18 cellular contexts compared by ENCODE assay signal in genomic region chr1:147496044-147496443, GRCh38.
"Had no signal": no experiment of that assay in that cellular context is flagged by ENCODE, and none has a peak within 500 bp of the region (broad histone marks: within the 10 kb centered on the region; RNA-seq: fewer than 3 reads in every experiment).

No MANE protein-coding gene starts in this region.

- H3K9me3 ChIP-seq: MG63, Peyer's patch had no signal

- DNase-seq: activated CD4-positive, alpha-beta T cell treated with anti-CD3 and anti-CD28 coated beads, Interleukin-2, amount 10 ng/mL, durations not matched to agents 24 days and 14 days; activated CD4-positive, alpha-beta T cell treated with anti-CD3 and anti-CD28 coated beads, Interleukin-2, amount 50 U/mL, for 4 hours; activated gamma-delta T cell; activated naive CD4-positive, alpha-beta T cell treated with Interleukin-2 at 50 U/mL for 16 hours; activated naive CD8-positive, alpha-beta T cell treated with anti-CD3 and anti-CD28 coated beads, Interleukin-2, amount 10 ng/mL, durations not matched to agents 7 days and 5 days; activated T-cell treated with anti-CD3 and anti-CD28 coated beads, Interleukin-2, amount 50 U/mL, for 1 hour; central memory CD4-positive, alpha-beta T cell; KG1; NCI-H1048; NCI-H1436 treated with DMSO at 0.1 percent for 48 hours; NCI-H1694 treated with DMSO at 0.1 percent for 48 hours; NCI-H524 treated with DMSO at 0.1 percent for 48 hours; Peyer's patch had no signal

- H3K4me3 ChIP-seq: MG63, Peyer's patch had no signal

- H3K9me3 Mint-ChIP-seq: activated CD4-positive, alpha-beta T cell treated with anti-CD3 and anti-CD28 coated beads, Interleukin-2, amount 10 ng/mL, durations not matched to agents 24 days and 14 days; activated CD8-positive, alpha-beta T cell treated with anti-CD3 and anti-CD28 coated beads for 36 hours; activated naive CD4-positive, alpha-beta T cell treated with anti-CD3 and anti-CD28 coated beads, Interleukin-2, amount 50 U/mL, for 24 hours; activated naive CD8-positive, alpha-beta T cell treated with anti-CD3 and anti-CD28 coated beads, Interleukin-2, amount 10 ng/mL, durations not matched to agents 7 days and 5 days; activated T-helper 2 cell treated with anti-CD3 and anti-CD28 coated beads, Interferon-gamma antibody, Interleukin-2, Interleukin-4, amounts not matched to agents 10 μg/mL and 5 μg/mL and 100 μg/mL, durations not matched to agents 14 hours and 24 hours and 36 hours; brain had no signal

- H3K4me1 ChIP-seq: Peyer's patch had no signal

- H3K36me3 Mint-ChIP-seq: activated naive CD4-positive, alpha-beta T cell treated with anti-CD3 and anti-CD28 coated beads, Interleukin-2, amount 50 U/mL, for 24 hours; activated naive CD8-positive, alpha-beta T cell treated with anti-CD3 and anti-CD28 coated beads, Interleukin-2, amount 10 ng/mL, durations not matched to agents 7 days and 5 days; brain had no signal

- H3K4me1 Mint-ChIP-seq: activated naive CD4-positive, alpha-beta T cell treated with anti-CD3 and anti-CD28 coated beads, Interleukin-2, amount 50 U/mL, for 24 hours had no signal

- ATAC-seq: activated CD8-positive, alpha-beta T cell treated with anti-CD3 and anti-CD28 coated beads for 36 hours had no signal

- H3K4me3 Mint-ChIP-seq: activated CD4-positive, alpha-beta T cell treated with anti-CD3 and anti-CD28 coated beads, Interleukin-2, amount 10 ng/mL, durations not matched to agents 24 days and 14 days; activated CD8-positive, alpha-beta T cell treated with anti-CD3 and anti-CD28 coated beads for 36 hours; activated naive CD4-positive, alpha-beta T cell treated with anti-CD3 and anti-CD28 coated beads, Interleukin-2, amount 50 U/mL, for 24 hours; activated naive CD8-positive, alpha-beta T cell treated with anti-CD3 and anti-CD28 coated beads, Interleukin-2, amount 10 ng/mL, durations not matched to agents 7 days and 5 days; brain had no signal

- H3K36me3 ChIP-seq: MG63, Peyer's patch had no signal

- H3K27ac Mint-ChIP-seq: activated CD4-positive, alpha-beta T cell treated with anti-CD3 and anti-CD28 coated beads, Interleukin-2, amount 10 ng/mL, durations not matched to agents 24 days and 14 days; activated CD8-positive, alpha-beta T cell treated with anti-CD3 and anti-CD28 coated beads for 36 hours; activated naive CD4-positive, alpha-beta T cell treated with anti-CD3 and anti-CD28 coated beads, Interleukin-2, amount 50 U/mL, for 24 hours; activated naive CD8-positive, alpha-beta T cell treated with anti-CD3 and anti-CD28 coated beads, Interleukin-2, amount 10 ng/mL, durations not matched to agents 7 days and 5 days; activated T-helper 2 cell treated with anti-CD3 and anti-CD28 coated beads, Interferon-gamma antibody, Interleukin-2, Interleukin-4, amounts not matched to agents 10 μg/mL and 5 μg/mL and 100 μg/mL, durations not matched to agents 14 hours and 24 hours and 36 hours had no signal

- H3K27ac ChIP-seq: Peyer's patch had no signal

- H3K27me3 Mint-ChIP-seq: activated naive CD4-positive, alpha-beta T cell treated with anti-CD3 and anti-CD28 coated beads, Interleukin-2, amount 50 U/mL, for 24 hours; brain had no signal

- H3K27me3 ChIP-seq: MG63, Peyer's patch had no signal
